ENCODE assay signal across 8 cellular contexts in genomic region chr3:15860014-15860934, GRCh38.
DNase-seq lines count a peak whose midpoint lies in the region; ATAC-seq and TF ChIP-seq lines count a peak whose summit lies in the region.

No MANE protein-coding gene starts in this region.

- peaks cover 16% of the 10 kb centered on the region; the same call in 1 of the 2 replicates for H3K79me2 ChIP-seq in H9 (ENCODE audit: insufficient read depth, low read length)

- no CpG with 5 or more reads among the region's 55 CpGs for WGBS in H9 (ENCODE audit: extremely low coverage, insufficient read length, low lambda C conversion rate)

- ATAC-seq in left colon: peak; percentile 77

- no peak overlapping the region for H2BK20ac ChIP-seq in H9 (ENCODE audit: low read depth, low read length, poor library complexity, severe bottlenecking)

- peak; percentile 76 for DNase-seq in NK-92 treated with Interleukin-12 subunit alpha and Interleukin-12 subunit beta, amount 100 ng/mL, for 24 hours (lab: John Stamatoyannopoulos, UW)
- no peak for DNase-seq in NK-92 (lab: John Stamatoyannopoulos, UW; ENCODE audit: unreplicated experiment)
- peak; percentile 84 for DNase-seq in H9
- peak; percentile 53 to 63 for DNase-seq in Kasumi-1 (lab: John Stamatoyannopoulos, UW)
- peak; percentile 50 to 79 for DNase-seq in SW 1271 (lab: John Stamatoyannopoulos, UW)
- no peak for DNase-seq in chondrocyte (ENCODE audit: low spot score)
- peak; percentile 70 to 75 for DNase-seq in left colon
- DNase-seq in stimulated activated CD4-positive, alpha-beta T cell treated with anti-CD3 and anti-CD28 coated beads, Interleukin-1b, Interleukin-23, amount 100 ng/mL, for 4 hours (ENCODE audit: low read depth in 2 of 2): peak; percentile 7 to 10

- H3K9ac ChIP-seq in H9 (ENCODE audit: extremely low read depth, insufficient read length, low read length): peak overlapping the region; percentile 57

- peak overlapping the region; percentile 56 for H3K18ac ChIP-seq in H9 (ENCODE audit: insufficient read length, low read depth, low read length)

- H3K23me2 ChIP-seq in H9 (ENCODE audit: insufficient read length, low read depth, low read length, poor library complexity, severe bottlenecking): peaks cover 7% of the 10 kb centered on the region

- no peak overlapping the region for H2BK5ac ChIP-seq in H9 (ENCODE audit: insufficient read length, low read length)

- H2AFZ ChIP-seq in H9 (ENCODE audit: low read length): no peak overlapping the region

- H3K9me3 Mint-ChIP-seq in H9 (peaks cover 4 to 11% of the 10 kb centered on the region in 2 experiments; a peak in 3 of 5 replicates), chondrocyte (ENCODE audit: low read depth) (peaks cover 5% of the 10 kb centered on the region)

- H4K5ac ChIP-seq in H9 (ENCODE audit: insufficient read length, low read depth, low read length): no peak overlapping the region

- H3K9me3 ChIP-seq in H9 (ENCODE audit: control insufficient read depth, low read depth, low read length): no peaks in the 10 kb centered on the region

- H3K4me1 Mint-ChIP-seq in H9 (peaks cover 21 to 36% of the 10 kb centered on the region in 2 experiments), chondrocyte (ENCODE audit: low read depth) (peaks cover 14% of the 10 kb centered on the region)

- no peak overlapping the region for H4K91ac ChIP-seq in H9 (ENCODE audit: insufficient read length, low read depth, low read length)

- no peaks in the 10 kb centered on the region for H3K79me1 ChIP-seq in H9 (ENCODE audit: insufficient read depth, low read depth, low read length, poor library complexity, severe bottlenecking)

- intact Hi-C loops in left colon (cut with DNase I, micrococcal nuclease): no loop called here

- no peaks in the 10 kb centered on the region for H4K20me1 ChIP-seq in H9 (ENCODE audit: control insufficient read depth, insufficient read depth, insufficient read length)

- no peak overlapping the region for H3T11ph ChIP-seq in H9 (ENCODE audit: low read length)

- no peak overlapping the region for H2BK120ac ChIP-seq in H9 (ENCODE audit: low read depth, low read length, poor library complexity, severe bottlenecking)

- H3K27me3 ChIP-seq in H9 (ENCODE audit: insufficient read depth, low read length): no peaks in the 10 kb centered on the region

- H3K4me1 ChIP-seq in H9 (ENCODE audit: insufficient read depth, low read length): no peaks in the 10 kb centered on the region

- peak overlapping the region; percentile 84 for H3K14ac ChIP-seq in H9 (ENCODE audit: insufficient read depth, low read length)

- H2BK12ac ChIP-seq in H9 (ENCODE audit: insufficient read length, low read depth, low read length): no peak overlapping the region

- H3K4me3 Mint-ChIP-seq in H9 (peak overlapping the region; percentile 88), chondrocyte (ENCODE audit: unreplicated experiment) (peak overlapping the region; percentile 82)

- no peak overlapping the region for H3K4ac ChIP-seq in H9 (ENCODE audit: low read depth, low read length)

- H2AK5ac ChIP-seq in H9 (ENCODE audit: insufficient read length, low read length): no peak overlapping the region

- TF ChIP-seq CTCF in H9 (conservative IDR thresholded peaks at IDR 0.05) (no peak), chondrocyte (IDR thresholded peaks at IDR 0.05) (no peak)

- H4K8ac ChIP-seq in H9 (replicated peaks; ENCODE audit: insufficient read length, low read depth, low read length): no peak overlapping the region

- no peak overlapping the region for H3K23ac ChIP-seq in H9 (ENCODE audit: insufficient read length, low read depth, low read length)

- H3K4me2 ChIP-seq in H9 (ENCODE audit: insufficient read depth, insufficient read length, low read length): peak overlapping the region; percentile 67

- H3K27me3 Mint-ChIP-seq in H9 (ENCODE audit: low read depth) (peaks cover 3% of the 10 kb centered on the region; the same call in 1 of the 2 replicates), chondrocyte (ENCODE audit: low read depth) (no peaks in the 10 kb centered on the region)

- H3K56ac ChIP-seq in H9 (ENCODE audit: insufficient read length, low read depth, low read length): no peak overlapping the region

- no peak overlapping the region; the same call in 1 of the 2 replicates for H2BK15ac ChIP-seq in H9 (ENCODE audit: low read depth, low read length)

- H3K27ac Mint-ChIP-seq in H9 (peak overlapping the region in 2 of 3 experiments; percentile 53 to 70; a peak in 3 of 7 replicates), chondrocyte (ENCODE audit: unreplicated experiment) (peak overlapping the region; percentile 63)

- H3K27ac ChIP-seq in H9 (ENCODE audit: insufficient read length, low read depth, low read length): no peak overlapping the region

- H3K36me3 Mint-ChIP-seq in H9 (ENCODE audit: insufficient read depth in 1 of 3, low read depth in 3 of 3) (peaks cover 13 to 17% (median 16%) of the 10 kb centered on the region in 3 experiments; a peak in 6 of 7 replicates), chondrocyte (ENCODE audit: low read depth) (peaks cover 5% of the 10 kb centered on the region)

Comparison
In these comparisons a context has a peak if more than half of its experiments do, and no peak if none do; other contexts are left out.
1. DNase-seq: peak in NK-92 treated with Interleukin-12 subunit alpha and Interleukin-12 subunit beta, amount 100 ng/mL, for 24 hours (single experiment), H9 (single experiment), Kasumi-1 (2 of 2), SW 1271 (2 of 2), left colon (2 of 2) and stimulated activated CD4-positive, alpha-beta T cell treated with anti-CD3 and anti-CD28 coated beads, Interleukin-1b, Interleukin-23, amount 100 ng/mL, for 4 hours (2 of 2); none in NK-92 (single experiment) and chondrocyte (single experiment).